In the genomic region with DNA sequence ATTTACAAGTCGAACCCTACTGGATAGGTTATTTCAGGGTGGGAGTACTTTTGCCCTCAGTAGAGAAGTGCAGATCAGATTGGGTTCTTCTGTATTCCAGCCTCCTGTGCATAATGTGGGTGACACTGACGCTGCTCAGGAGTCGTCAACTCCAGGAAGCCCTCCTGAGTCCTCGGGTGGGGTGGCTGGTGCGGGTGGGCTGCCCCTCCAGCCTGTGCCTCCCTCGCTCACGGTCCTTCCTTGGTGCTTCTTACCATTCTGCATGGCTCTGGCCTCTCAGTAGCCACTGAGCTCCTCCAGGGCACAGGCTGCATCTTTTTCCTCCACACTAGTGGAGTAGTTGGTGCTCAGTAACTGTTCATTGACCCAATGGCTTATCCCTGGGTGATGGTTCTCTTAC, we compare ENCODE assay signal across 20 cellular contexts. TPM values are rescaled to one million over a fixed set of nuclear protein-coding genes. Genes with fewer than 3 reads are reported as not detected.
"Had no signal": no experiment of that assay in that cellular context is flagged by ENCODE, and none has a peak within 500 bp of the region (broad histone marks: within the 10 kb centered on the region; RNA-seq: fewer than 3 reads in every experiment).

No MANE protein-coding gene starts in this region.

- DNase-seq: IMR-90, Kasumi-1, KG1, MM.1S, NCI-H1092 treated with DMSO at 0.1 percent for 48 hours, NCI-H1436 treated with DMSO at 0.1 percent for 48 hours, NCI-H1694, NCI-H187 treated with DMSO at 0.1 percent for 48 hours, NCI-H2029 treated with DMSO at 0.1 percent for 48 hours, NCI-H2227 treated with DMSO at 0.1 percent for 48 hours, NCI-H524, NCI-H69, NCI-H774, Right ventricle myocardium superior, RPMI8226, SIG-M5 had no signal

- H3K4me3 ChIP-seq: SJSA1, SK-N-MC had no signal

- ATAC-seq: HepG2 had no signal

- H3K27ac ChIP-seq: SJSA1, SK-N-MC had no signal

- H3K36me3 ChIP-seq: SJSA1 had no signal

RNA-seq across cellular contexts. Expression of a gene that starts 4.3 kb away (rescaled TPM):
- total RNA-seq: HepG2, M059J had no signal
